ENCODE assay signal across 12 cellular contexts in genomic region chr9:98247826-98248657, GRCh38. TPM values are rescaled to one million over a fixed set of nuclear protein-coding genes. Genes with fewer than 3 reads are reported as not detected.
A peak's percentile ranks its signal among the peaks of the same experiment; 100 is the strongest.
DNase-seq lines count a peak whose midpoint lies in the region; ATAC-seq, FAIRE-seq and TF ChIP-seq lines count a peak whose summit lies in the region.
"Had no signal": no experiment of that assay in that cellular context is flagged by ENCODE, and none has a peak within 500 bp of the region (broad histone marks: within the 10 kb centered on the region; RNA-seq: fewer than 3 reads in every experiment).

No MANE protein-coding gene starts in this region.

- no peak for TF ChIP-seq EP300 in H1 (IDR thresholded peaks at IDR 0.05; ENCODE audit: borderline replicate concordance in 1 of 2, low read depth in 2 of 2, low read length in 2 of 2)

- no peaks in the 10 kb centered on the region for H3K9me2 ChIP-seq in PC-3 (replicated peaks; ENCODE audit: low read length)

- no peak for DNase-seq in PC-3
- no peak for DNase-seq in H1 (ENCODE audit: low read depth in 1 of 2, low spot score in 2 of 2)
- no peak for DNase-seq in psoas muscle
- no peak for DNase-seq in NCI-H2029 (lab: John Stamatoyannopoulos, UW)
- DNase-seq in SHP77 treated with DMSO at 0.1 percent for 48 hours (lab: John Stamatoyannopoulos, UW) = no peak
- no peak for DNase-seq in retina
- DNase-seq: activated T-cell treated with anti-CD3 and anti-CD28 coated beads, Interleukin-2, amount 50 U/mL, for 24 hours; CD8-positive, alpha-beta T cell; NCI-H2029 treated with DMSO at 0.1 percent for 48 hours had no signal

- no peaks in the 10 kb centered on the region for H3K36me3 ChIP-seq in BLaER1
- no peaks in the 10 kb centered on the region for H3K36me3 ChIP-seq in PC-3 (ENCODE audit: low read depth, low read length)
- H3K36me3 ChIP-seq in H1 (ENCODE audit: control insufficient read depth in 2 of 4, insufficient read depth in 4 of 4, low read length in 3 of 4) = no peaks in the 10 kb centered on the region; a peak in 2 of 8 replicates
- peaks cover 0 to 6% of the 10 kb centered on the region in 2 donors for H3K36me3 ChIP-seq in psoas muscle (ENCODE audit: insufficient read depth in 1 of 2, low read depth in 1 of 2)

- no peak overlapping the region for H3K4ac ChIP-seq in H1 (replicated peaks; ENCODE audit: insufficient read length, low read depth, low read length)

- H3F3A ChIP-seq in PC-3 (ENCODE audit: low read length, unreplicated experiment) = no peaks in the 10 kb centered on the region

- no peak overlapping the region for H3K56ac ChIP-seq in H1 (replicated peaks; ENCODE audit: insufficient read length, low read depth, low read length)

- POLR2A ChIA-PET in PC-3 (lab: Charles Lee; ENCODE audit: unreplicated experiment) (no interaction called here), H1 (lab: Charles Lee; ENCODE audit: partially characterized antibody) (interaction anchor here (1.5 kb wide), 1 partner anchor 21 kb away, joined by 3 read pairs; no protein-coding TSS in a partner anchor)

- no peak overlapping the region for H4K8ac ChIP-seq in H1 (ENCODE audit: extremely low read depth, insufficient read depth, low read length)

- intact Hi-C loops in PC-3 (cut with micrococcal nuclease) (no loop called here), psoas muscle (cut with DNase I) (no loop called here)

- TF ChIP-seq RAD21 in H1 (IDR thresholded peaks at IDR 0.05 in 1 of 2, conservative IDR thresholded peaks at IDR 0.05 in 1 of 2; ENCODE audit: low read depth in 2 of 2, low read length in 2 of 2) = no peak

- no peak for FAIRE-seq in H1 (lab: Jason Lieb, UNC)
- FAIRE-seq: TTC549 had no signal

- H3K4me3 ChIP-seq in BLaER1 (no peak overlapping the region), PC-3 (ENCODE audit: low read length) (no peak overlapping the region), H1 (ENCODE audit: extremely low read depth in 1 of 4, insufficient read depth in 2 of 4, low read depth in 3 of 4, low read length in 4 of 4) (no peak overlapping the region), psoas muscle (no peak overlapping the region)

- no peak overlapping the region for H2BK20ac ChIP-seq in H1 (ENCODE audit: low read length)

- H3K79me2 ChIP-seq in PC-3 (ENCODE audit: low read length) (peaks cover 11% of the 10 kb centered on the region; the same call in 1 of the 2 replicates), H1 (ENCODE audit: control insufficient read depth in 1 of 2, insufficient read depth in 2 of 2, low read length in 2 of 2) (no peaks in the 10 kb centered on the region)

- H4K20me1 ChIP-seq in BLaER1 (no peaks in the 10 kb centered on the region), PC-3 (ENCODE audit: low read length) (no peaks in the 10 kb centered on the region), H1 (replicated peaks in 1 of 2; ENCODE audit: control insufficient read depth in 1 of 2, insufficient read depth in 2 of 2, low read length in 2 of 2) (peaks cover 0 to 3% of the 10 kb centered on the region in 2 experiments)

- no peak overlapping the region for H2AK5ac ChIP-seq in H1 (ENCODE audit: low read depth, low read length)

- H3K9ac ChIP-seq in BLaER1 = no peak overlapping the region
- H3K9ac ChIP-seq in PC-3 (ENCODE audit: low read length) = peak overlapping the region; percentile 61; the same call in 1 of the 2 replicates
- no peak overlapping the region for H3K9ac ChIP-seq in H1 (replicated peaks in 1 of 4; ENCODE audit: extremely low read depth in 1 of 4, low read depth in 3 of 4, low read length in 3 of 4)

- H2BK120ac ChIP-seq in H1 (replicated peaks; ENCODE audit: low read depth, low read length) = no peak overlapping the region

- 90% methylated on average over 8 of the region's 8 CpGs; no CpG with 5 or more reads in 1 of the 2 experiments for WGBS in H1 (ENCODE audit: extremely low coverage in 1 of 2, insufficient coverage in 1 of 2, insufficient read length in 1 of 2, insufficient replicate concordance in 2 of 2, low coverage in 1 of 2, low lambda C conversion rate in 2 of 2, missing lambda C conversion rate in 1 of 2), 2 experiments
- 82 to 89% (median 83%) methylated on average over 8 of the region's 8 CpGs for WGBS in psoas muscle, 3 donors

- peak overlapping the region; percentile 19 for H4K91ac ChIP-seq in H1 (replicated peaks; ENCODE audit: insufficient read length, low read length)

- no peaks in the 10 kb centered on the region for H3K9me3 ChIP-seq in BLaER1
- no peaks in the 10 kb centered on the region for H3K9me3 ChIP-seq in PC-3 (ENCODE audit: low read length)
- no peaks in the 10 kb centered on the region for H3K9me3 ChIP-seq in H1 (ENCODE audit: insufficient read depth in 2 of 2, low read depth in 1 of 2, low read length in 1 of 2)
- H3K9me3 ChIP-seq in psoas muscle = no peaks in the 10 kb centered on the region

- H3K27me3 ChIP-seq in BLaER1 (no peaks in the 10 kb centered on the region), PC-3 (ENCODE audit: low read length) (no peaks in the 10 kb centered on the region), H1 (replicated peaks in 1 of 4; ENCODE audit: control insufficient read depth in 3 of 4, extremely low read depth in 1 of 4, insufficient read depth in 3 of 4, low read length in 3 of 4) (no peaks in the 10 kb centered on the region), psoas muscle (ENCODE audit: insufficient read depth in 3 of 3, low read length in 2 of 3) (no peaks in the 10 kb centered on the region)

- H3K4me2 ChIP-seq in BLaER1 = peak overlapping the region; percentile 48
- no peak overlapping the region for H3K4me2 ChIP-seq in PC-3 (ENCODE audit: low read length)
- no peak overlapping the region for H3K4me2 ChIP-seq in H1 (ENCODE audit: insufficient read depth in 1 of 2, low read depth in 2 of 2, low read length in 2 of 2)

- TF ChIP-seq CTCF in PC-3 (conservative IDR thresholded peaks at IDR 0.05; ENCODE audit: low read depth, low read length) (no peak), H1 (IDR thresholded peaks at IDR 0.05; ENCODE audit: control extremely low read depth in 1 of 3, insufficient read depth in 1 of 3, low read depth in 1 of 3, low read length in 3 of 3) (no peak), psoas muscle (IDR thresholded peaks at IDR 0.05) (no peak)

- no peak for TF ChIP-seq POLR2A in H1 (IDR thresholded peaks at IDR 0.05; ENCODE audit: control extremely low read depth in 1 of 2, low read depth in 2 of 2, low read length in 2 of 2)

- no peaks in the 10 kb centered on the region for H3K23me2 ChIP-seq in H1 (ENCODE audit: low read depth, low read length)

- CTCF ChIA-PET in PC-3 (lab: Charles Lee) = no interaction called here
- CTCF ChIA-PET in H1 (lab: Charles Lee; ENCODE audit: partially characterized antibody) = interaction anchor here (0.6 to 1.3 kb wide), 6 partner anchors 13 to 527 kb away, joined by 3 to 5 read pairs (median 3); no protein-coding TSS in a partner anchor

- no TSS peak for BruUV-seq in PC-3 (replicated peaks; lab: Mats Ljungman, UMichigan)

- no peak overlapping the region for H2BK5ac ChIP-seq in H1 (ENCODE audit: low read depth, low read length)

- H2BK15ac ChIP-seq in H1 (ENCODE audit: low read length) = peak overlapping the region; percentile 21; the same call in 1 of the 2 replicates

- H3K27ac ChIP-seq in BLaER1 (peak overlapping the region; percentile 51; the same call in 1 of the 2 replicates), PC-3 (ENCODE audit: low read length) (peak overlapping the region; percentile 87), H1 (ENCODE audit: low read depth, low read length) (no peak overlapping the region), psoas muscle (peak overlapping the region; percentile 30)

- no peak overlapping the region for H3K18ac ChIP-seq in H1 (ENCODE audit: extremely low read depth, low read length)

- no peak overlapping the region for H2BK12ac ChIP-seq in H1 (ENCODE audit: low read depth, low read length)

- H3K4me1 ChIP-seq in BLaER1 (peaks cover 17% of the 10 kb centered on the region), PC-3 (ENCODE audit: insufficient read depth, low read length) (peaks cover 45% of the 10 kb centered on the region), H1 (replicated peaks in 1 of 4; ENCODE audit: control insufficient read depth in 3 of 4, insufficient read depth in 4 of 4, low read length in 3 of 4) (peaks cover 0 to 4% (median 3%) of the 10 kb centered on the region in 4 experiments; a peak in 4 of 7 replicates), psoas muscle (no peaks in the 10 kb centered on the region)

- H3K23ac ChIP-seq in H1 (ENCODE audit: insufficient read length) = no peak overlapping the region

- peak overlapping the region; percentile 69; the same call in 1 of the 2 replicates for H2AFZ ChIP-seq in PC-3 (ENCODE audit: low read length)
- H2AFZ ChIP-seq in H1 (ENCODE audit: low read length) = no peak overlapping the region

- H4K5ac ChIP-seq in H1 (ENCODE audit: insufficient read length, low read depth, low read length) = no peak overlapping the region

- ATAC-seq in PC-3 (no peak), psoas muscle (no peak), HG03045 (IDR thresholded peaks at IDR 0.05; ENCODE audit: unreplicated experiment) (no peak)
- ATAC-seq: CD8-positive, alpha-beta T cell had no signal

- no peak overlapping the region for H3K14ac ChIP-seq in H1 (ENCODE audit: insufficient read length)

- H3K79me1 ChIP-seq in H1 (ENCODE audit: low read depth, low read length) = peaks cover 3% of the 10 kb centered on the region; the same call in 1 of the 2 replicates

RNA-seq across cellular contexts. Expression of gene TBC1D2, which starts 7.4 kb away (rescaled TPM):
- 7.4 and 8.2 TPM in 2 replicates for total RNA-seq in PC-3 (2014; rRNA removed)
- 7.4 and 8.0 TPM in 2 replicates for total RNA-seq in H1 (2021; fragmentation: NEBNext Ultra II Directional; extraction: Animal tissue kit (Norgen Biotek cat#: 25700))
- 7.4 and 10.9 TPM in 2 replicates for polyA plus RNA-seq in H1 (2011; rRNA removed)
- polyA plus RNA-seq in H1 (2011; cell fraction: cytosol; rRNA removed) = 7.7 TPM
- polyA plus RNA-seq in H1 (2011; cell fraction: nucleus; rRNA removed) = 15.0 TPM
- polyA plus RNA-seq in H1 (2012, experiment 1 of 2) = 4.2 to 6.0 TPM (median 4.9 TPM) in 4 replicates
- polyA plus RNA-seq in H1 (2012, experiment 2 of 2) = 4.4 TPM
- 7.4 TPM for polyA plus RNA-seq in H1 (2013, experiment 1 of 2)
- 6.9 TPM for polyA plus RNA-seq in H1 (2013, experiment 2 of 2)
- 7.0 and 7.4 TPM in 2 replicates for polyA minus RNA-seq in H1 (2011; rRNA and poly(A)+ RNA removed)
- 4.3 TPM for polyA minus RNA-seq in H1 (2011; cell fraction: cytosol; rRNA and poly(A)+ RNA removed)
- polyA minus RNA-seq in H1 (2011; cell fraction: nucleus; rRNA and poly(A)+ RNA removed) = 8.0 TPM
- 1 to 10 TPM; 1.9 to 2.7 (median 2.4) TPM for total RNA-seq in psoas muscle
- 1 to 10 TPM; 1.3 to 2.9 (median 1.4) TPM for polyA plus RNA-seq in psoas muscle

RNA-seq across cellular contexts. Expression of gene CORO2A, which starts 55.6 kb away (rescaled TPM):
- 2.2 and 2.8 TPM in 2 replicates for total RNA-seq in PC-3 (2014; rRNA removed)
- 26.2 and 27.9 TPM in 2 replicates for total RNA-seq in H1 (2021; fragmentation: NEBNext Ultra II Directional; extraction: Animal tissue kit (Norgen Biotek cat#: 25700))
- 13.7 and 15.3 TPM in 2 replicates for polyA plus RNA-seq in H1 (2011; rRNA removed)
- 17.8 TPM for polyA plus RNA-seq in H1 (2011; cell fraction: cytosol; rRNA removed)
- 10.6 TPM for polyA plus RNA-seq in H1 (2011; cell fraction: nucleus; rRNA removed)
- polyA plus RNA-seq in H1 (2012, experiment 1 of 2) = 13.2 to 15.8 TPM (median 13.7 TPM) in 4 replicates
- 5.4 TPM for polyA plus RNA-seq in H1 (2012, experiment 2 of 2)
- 25.8 TPM for polyA plus RNA-seq in H1 (2013, experiment 1 of 2)
- 26.8 TPM for polyA plus RNA-seq in H1 (2013, experiment 2 of 2)
- 26.1 and 31.3 TPM in 2 replicates for polyA minus RNA-seq in H1 (2011; rRNA and poly(A)+ RNA removed)
- 13.2 TPM for polyA minus RNA-seq in H1 (2011; cell fraction: cytosol; rRNA and poly(A)+ RNA removed)
- 8.3 TPM for polyA minus RNA-seq in H1 (2011; cell fraction: nucleus; rRNA and poly(A)+ RNA removed)
- total RNA-seq in psoas muscle = under 1 TPM; 0.10 to 0.30 (median 0.12) TPM
- under 1 TPM; 0.09 to 0.22 (median 0.11) TPM for polyA plus RNA-seq in psoas muscle
